8 cellular contexts compared by ENCODE assay signal in genomic region chr12:47276253-47277070, GRCh38.
DNase-seq lines count a peak whose midpoint lies in the region; ATAC-seq and TF ChIP-seq lines count a peak whose summit lies in the region.

No MANE protein-coding gene starts in this region.

- TF ChIP-seq CTCF in HL-60 (IDR thresholded peaks at IDR 0.05; ENCODE audit: insufficient read depth, low read length) (no peak), neural crest cell (conservative IDR thresholded peaks at IDR 0.05) (no peak)

- ATAC-seq in GM21390 (IDR thresholded peaks at IDR 0.05; ENCODE audit: unreplicated experiment) (peak; percentile 99), T-helper 17 cell (peak; percentile 95)

- no peaks in the 10 kb centered on the region for H3K27me3 ChIP-seq in HL-60 (ENCODE audit: insufficient read depth, poor library complexity, severe bottlenecking)

- H3K27me3 Mint-ChIP-seq in T-helper 17 cell (no peaks in the 10 kb centered on the region), neural crest cell (ENCODE audit: low read depth) (no peaks in the 10 kb centered on the region)

- DNase-seq in GM04504 (ENCODE audit: low read depth), result peak; percentile 17
- peak; percentile 63 to 79 for DNase-seq in HL-60 (ENCODE audit: low read depth in 1 of 2, low spot score in 1 of 2)
- DNase-seq in T-helper 17 cell, result peak in 2 of 3 donors; percentile 11 to 18
- DNase-seq in dermis blood vessel endothelial cell, result peak; percentile 30
- DNase-seq in neural crest cell (ENCODE audit: low read depth, low spot score), result no peak
- DNase-seq in NCI-H526 treated with DMSO at 0.1 percent for 48 hours (lab: John Stamatoyannopoulos, UW), result no peak
- no peak for DNase-seq in NCI-H128 (lab: John Stamatoyannopoulos, UW; ENCODE audit: unreplicated experiment)

- H3K9me3 ChIP-seq in T-helper 17 cell (ENCODE audit: control insufficient read depth, low read length, poor library complexity, severe bottlenecking), result no peaks in the 10 kb centered on the region

- H3K9me3 Mint-ChIP-seq in neural crest cell, result no peaks in the 10 kb centered on the region

- H3K4me3 Mint-ChIP-seq in T-helper 17 cell (peak overlapping the region; percentile 84), neural crest cell (no peak overlapping the region)

- no peak overlapping the region for H3K27ac ChIP-seq in HL-60 (replicated peaks)

- H3K36me3 Mint-ChIP-seq in T-helper 17 cell (ENCODE audit: low read depth), result no peaks in the 10 kb centered on the region
- no peaks in the 10 kb centered on the region for H3K36me3 Mint-ChIP-seq in neural crest cell (ENCODE audit: low read depth)

- H3K4me3 ChIP-seq in HL-60 (replicated peaks; ENCODE audit: insufficient read depth, low read length), result no peak overlapping the region

- peak overlapping the region; percentile 81 for H3K27ac Mint-ChIP-seq in T-helper 17 cell
- peak overlapping the region; percentile 32 for H3K27ac Mint-ChIP-seq in neural crest cell (ENCODE audit: unreplicated experiment)

- H3K4me1 Mint-ChIP-seq in T-helper 17 cell (peaks cover 39% of the 10 kb centered on the region), neural crest cell (peaks cover 20% of the 10 kb centered on the region)

Comparison
In these comparisons a context has a peak if more than half of its experiments do, and no peak if none do; other contexts are left out.
1. DNase-seq: peak in GM04504 (single experiment), HL-60 (2 of 2), T-helper 17 cell (2 of 3) and dermis blood vessel endothelial cell (single experiment); none in neural crest cell (single experiment), NCI-H526 treated with DMSO at 0.1 percent for 48 hours (single experiment) and NCI-H128 (single experiment).